In genomic region chr12:110316861-110317260, GRCh38 we compare ENCODE assay signal across 9 cellular contexts. TPM values are rescaled to one million over a fixed set of nuclear protein-coding genes. Genes with fewer than 3 reads are reported as not detected.
A peak's percentile ranks its signal among the peaks of the same experiment; 100 is the strongest.
DNase-seq lines count a peak whose midpoint lies in the region; ATAC-seq and TF ChIP-seq lines count a peak whose summit lies in the region.
"Had no signal": no experiment of that assay in that cellular context is flagged by ENCODE, and none has a peak within 500 bp of the region (broad histone marks: within the 10 kb centered on the region; RNA-seq: fewer than 3 reads in every experiment).

No MANE protein-coding gene starts in this region.

- intact Hi-C loops in activated naive CD4-positive, alpha-beta T cell treated with anti-CD3 and anti-CD28 coated beads for 36 hours (cut with micrococcal nuclease) = no loop called here
- intact Hi-C loops in adrenal gland (cut with DNase I) = no loop called here
- intact Hi-C loops in uterus (cut with DNase I; ENCODE audit: low total_unique reads) = no loop called here

- H3K27me3 ChIP-seq in adrenal gland = no peaks in the 10 kb centered on the region
- H3K27me3 ChIP-seq in uterus = no peaks in the 10 kb centered on the region
- no peaks in the 10 kb centered on the region for H3K27me3 ChIP-seq in BE2C

- H3K36me3 Mint-ChIP-seq in activated naive CD4-positive, alpha-beta T cell treated with anti-CD3 and anti-CD28 coated beads for 36 hours (ENCODE audit: low read depth) = peaks cover 27% of the 10 kb centered on the region

- no peaks in the 10 kb centered on the region for H3K27me3 Mint-ChIP-seq in activated naive CD4-positive, alpha-beta T cell treated with anti-CD3 and anti-CD28 coated beads for 36 hours (ENCODE audit: low read depth)

- 25 to 31% (median 30%) methylated on average over 4 of the region's 4 CpGs for WGBS in adrenal gland, 4 donors

- peak overlapping the region in 3 of 5 donors; percentile 32 to 67 (median 58) for H3K27ac ChIP-seq in adrenal gland
- peak overlapping the region; percentile 51 to 74 for H3K27ac ChIP-seq in uterus

- peaks cover 0 to 5% of the 10 kb centered on the region in 2 donors for H3K36me3 ChIP-seq in adrenal gland (replicated peaks in 1 of 2)
- no peaks in the 10 kb centered on the region for H3K36me3 ChIP-seq in uterus
- peaks cover 29% of the 10 kb centered on the region for H3K36me3 ChIP-seq in BE2C

- peak overlapping the region; percentile 81 for H3K27ac Mint-ChIP-seq in activated naive CD4-positive, alpha-beta T cell treated with anti-CD3 and anti-CD28 coated beads for 36 hours

- TF ChIP-seq CTCF in adrenal gland (IDR thresholded peaks at IDR 0.05) = no peak
- no peak for TF ChIP-seq CTCF in uterus (IDR thresholded peaks at IDR 0.05)
- no peak for TF ChIP-seq CTCF in BE2C (IDR thresholded peaks at IDR 0.05; ENCODE audit: low read depth, low read length)

- CTCF ChIA-PET in activated naive CD4-positive, alpha-beta T cell treated with anti-CD3 and anti-CD28 coated beads for 36 hours (lab: Charles Lee) = interaction anchor here (0.5 to 1.1 kb wide), 3 partner anchors 14 to 115 kb away, joined by 3 read pairs; no protein-coding TSS in a partner anchor

- TF ChIP-seq POLR2A in adrenal gland (IDR thresholded peaks at IDR 0.05) (no peak), uterus (IDR thresholded peaks at IDR 0.05) (no peak)

- H3K4me1 Mint-ChIP-seq in activated naive CD4-positive, alpha-beta T cell treated with anti-CD3 and anti-CD28 coated beads for 36 hours (ENCODE audit: low read depth) = peaks cover 42% of the 10 kb centered on the region

- ATAC-seq in HG03571 (IDR thresholded peaks at IDR 0.05; ENCODE audit: unreplicated experiment) = no peak

- DNase-seq in activated naive CD4-positive, alpha-beta T cell treated with anti-CD3 and anti-CD28 coated beads for 36 hours = no peak
- DNase-seq in activated naive CD4-positive, alpha-beta T cell treated with Interleukin-2 at 50 U/mL for 16 hours = no peak
- DNase-seq in adrenal gland (no peak), iris pigment epithelial cell (ENCODE audit: low read depth) (peak; percentile 88), uterus (peak in 1 of 2 donors; percentile 28), globus pallidus (ENCODE audit: low spot score) (no peak), BE2C (no peak)
- DNase-seq: islet precursor cell had no signal

- H3K9me3 Mint-ChIP-seq in activated naive CD4-positive, alpha-beta T cell treated with anti-CD3 and anti-CD28 coated beads for 36 hours = no peaks in the 10 kb centered on the region

- H3K4me3 ChIP-seq in adrenal gland (no peak overlapping the region), uterus (no peak overlapping the region), BE2C (ENCODE audit: low read depth, low read length) (no peak overlapping the region)

- no peaks in the 10 kb centered on the region for H3K9me3 ChIP-seq in adrenal gland (replicated peaks in 1 of 3)
- H3K9me3 ChIP-seq in uterus = no peaks in the 10 kb centered on the region
- no peaks in the 10 kb centered on the region for H3K9me3 ChIP-seq in BE2C

- peaks cover 16 to 58% of the 10 kb centered on the region in 2 donors for H3K4me1 ChIP-seq in adrenal gland (replicated peaks in 1 of 2)
- H3K4me1 ChIP-seq in uterus = peaks cover 0 to 10% of the 10 kb centered on the region in 2 donors
- H3K4me1 ChIP-seq in BE2C = no peaks in the 10 kb centered on the region

- H3K4me3 Mint-ChIP-seq in activated naive CD4-positive, alpha-beta T cell treated with anti-CD3 and anti-CD28 coated beads for 36 hours = no peak overlapping the region

RNA-seq across cellular contexts. Expression of gene ATP2A2, which starts 35.8 kb away (rescaled TPM):
- total RNA-seq in activated naive CD4-positive, alpha-beta T cell treated with anti-CD3 and anti-CD28 coated beads for 36 hours = 10 to 100 TPM; 95.5 to 98.6 TPM
- total RNA-seq in adrenal gland (100 to 1,000 TPM in 7 of 8 donors, 10 to 100 TPM in 1; 94.7 to 312 (median 121) TPM), uterus (100 to 1,000 TPM in 2 of 4 donors, 10 to 100 TPM in 2; 61.5 to 173 (median 97.9) TPM)
- polyA plus RNA-seq in adrenal gland = 100 to 1,000 TPM in 1 of 3 donors, 10 to 100 TPM in 2; 20.8 to 198 (median 27.1) TPM
- polyA plus RNA-seq in BE2C (2012; ENCODE audit: insufficient read depth, insufficient read length, low read depth) = 252 TPM
